ENCODE assay signal across 9 cellular contexts in the genomic region with DNA sequence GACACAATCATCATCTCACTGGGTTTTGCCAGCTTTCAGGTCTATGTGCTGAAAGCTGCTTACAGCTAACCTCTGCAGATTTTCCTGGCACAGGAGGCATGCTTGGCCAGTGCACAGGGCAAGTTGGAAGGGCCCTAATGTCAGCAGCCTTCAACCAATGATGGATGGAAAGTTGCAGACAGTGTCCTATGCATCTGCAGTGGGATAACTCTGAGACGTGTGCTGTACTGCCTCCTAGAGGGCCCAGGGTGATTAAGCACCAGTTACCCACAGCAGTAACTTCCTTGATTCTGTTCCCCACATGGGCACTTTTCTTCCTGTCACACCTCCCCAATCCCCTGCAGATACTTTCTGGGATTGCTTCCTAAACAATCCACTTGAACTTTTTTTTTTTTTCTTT. TPM values are rescaled to one million over a fixed set of nuclear protein-coding genes. Genes with fewer than 3 reads are reported as not detected.
DNase-seq lines count a peak whose midpoint lies in the region; ATAC-seq, FAIRE-seq and TF ChIP-seq lines count a peak whose summit lies in the region.
"Had no signal": no experiment of that assay in that cellular context is flagged by ENCODE, and none has a peak within 500 bp of the region (broad histone marks: within the 10 kb centered on the region; RNA-seq: fewer than 3 reads in every experiment).

No MANE protein-coding gene starts in this region.

- no peak overlapping the region for H2BK5ac ChIP-seq in H1 (ENCODE audit: low read depth, low read length)

- H2BK20ac ChIP-seq in H1 (ENCODE audit: low read length), result no peak overlapping the region

- no peak overlapping the region for H2AFZ ChIP-seq in H1 (ENCODE audit: low read length)

- H3K36me3 Mint-ChIP-seq in CD14-positive monocyte, result no peaks in the 10 kb centered on the region
- no peaks in the 10 kb centered on the region for H3K36me3 Mint-ChIP-seq in stimulated activated naive B cell treated with anti-CD40 and anti-IgM and Interleukin-4, amounts not matched to agents 10 μg/mL and 1 μg/mL and 100 μg/mL, for 72 hours

- no peak overlapping the region for H2BK12ac ChIP-seq in H1 (ENCODE audit: low read depth, low read length)

- TF ChIP-seq POLR2A in NB4 (IDR thresholded peaks at IDR 0.05; ENCODE audit: extremely low read depth, insufficient read length) (no peak), H1 (IDR thresholded peaks at IDR 0.05; ENCODE audit: control extremely low read depth in 1 of 2, low read depth in 2 of 2, low read length in 2 of 2) (no peak)

- H2BK15ac ChIP-seq in H1 (ENCODE audit: low read length), result no peak overlapping the region

- no peak overlapping the region for H3K4me3 Mint-ChIP-seq in CD14-positive monocyte
- no peak overlapping the region for H3K4me3 Mint-ChIP-seq in stimulated activated naive B cell treated with anti-CD40 and anti-IgM and Interleukin-4, amounts not matched to agents 10 μg/mL and 1 μg/mL and 100 μg/mL, for 72 hours

- H3K4me2 ChIP-seq in H1 (ENCODE audit: insufficient read depth in 1 of 2, low read depth in 2 of 2, low read length in 2 of 2), result no peak overlapping the region

- intact Hi-C loops in CD14-positive monocyte (cut with micrococcal nuclease), result no loop called here

- POLR2A ChIA-PET in H1 (lab: Charles Lee; ENCODE audit: partially characterized antibody), result no interaction called here

- no peak overlapping the region for H2BK120ac ChIP-seq in H1 (replicated peaks; ENCODE audit: low read depth, low read length)

- no peak overlapping the region for H3K27ac ChIP-seq in H1 (ENCODE audit: low read depth, low read length)
- H3K27ac ChIP-seq: heart right ventricle had no signal

- peaks cover 13% of the 10 kb centered on the region; the same call in 1 of the 2 replicates for H3K23me2 ChIP-seq in H1 (ENCODE audit: low read depth, low read length)

- peaks cover 8 to 21% (median 13%) of the 10 kb centered on the region in 4 experiments; a peak in 5 of 8 replicates for H3K36me3 ChIP-seq in H1 (ENCODE audit: control insufficient read depth in 2 of 4, insufficient read depth in 4 of 4, low read length in 3 of 4)
- H3K36me3 ChIP-seq: heart right ventricle had no signal

- ATAC-seq in stimulated activated naive B cell treated with anti-CD40 and anti-IgM and Interleukin-4, amounts not matched to agents 10 μg/mL and 1 μg/mL and 100 μg/mL, for 72 hours (replicated peaks), result peak; percentile 94 to 97

- H4K20me1 ChIP-seq in H1 (replicated peaks in 1 of 2; ENCODE audit: control insufficient read depth in 1 of 2, insufficient read depth in 2 of 2, low read length in 2 of 2), result peaks cover 0 to 1% of the 10 kb centered on the region in 2 experiments

- no peak overlapping the region for H4K5ac ChIP-seq in H1 (ENCODE audit: insufficient read length, low read depth, low read length)

- no peak for TF ChIP-seq EP300 in H1 (IDR thresholded peaks at IDR 0.05; ENCODE audit: borderline replicate concordance in 1 of 2, low read depth in 2 of 2, low read length in 2 of 2)

- no peak overlapping the region for H3K4ac ChIP-seq in H1 (replicated peaks; ENCODE audit: insufficient read length, low read depth, low read length)

- WGBS in H1 (ENCODE audit: extremely low coverage in 1 of 2, insufficient coverage in 1 of 2, insufficient read length in 1 of 2, insufficient replicate concordance in 2 of 2, low coverage in 1 of 2, low lambda C conversion rate in 2 of 2, missing lambda C conversion rate in 1 of 2), 2 experiments, result 21% methylated on average over 1 of the region's 1 CpG; no CpG with 5 or more reads in 1 of the 2 experiments

- peak; percentile 67 to 82 for TF ChIP-seq RAD21 in H1 (IDR thresholded peaks at IDR 0.05 in 1 of 2, conservative IDR thresholded peaks at IDR 0.05 in 1 of 2; ENCODE audit: low read depth in 2 of 2, low read length in 2 of 2)

- peaks cover 1% of the 10 kb centered on the region for H3K4me1 Mint-ChIP-seq in CD14-positive monocyte
- peaks cover 5 to 6% of the 10 kb centered on the region in 2 donors for H3K4me1 Mint-ChIP-seq in stimulated activated naive B cell treated with anti-CD40 and anti-IgM and Interleukin-4, amounts not matched to agents 10 μg/mL and 1 μg/mL and 100 μg/mL, for 72 hours

- peaks cover 0 to 2% (median 0%) of the 10 kb centered on the region in 7 donors for H3K9me3 Mint-ChIP-seq in CD14-positive monocyte
- H3K9me3 Mint-ChIP-seq in stimulated activated naive B cell treated with anti-CD40 and anti-IgM and Interleukin-4, amounts not matched to agents 10 μg/mL and 1 μg/mL and 100 μg/mL, for 72 hours, result no peaks in the 10 kb centered on the region

- H3K79me1 ChIP-seq in H1 (ENCODE audit: low read depth, low read length), result no peaks in the 10 kb centered on the region

- CTCF ChIA-PET in H1 (lab: Charles Lee; ENCODE audit: partially characterized antibody), result interaction anchor here (0.7 to 4.4 kb wide), 13 partner anchors 14 to 563 kb away, joined by 3 to 48 read pairs (median 4); no protein-coding TSS in a partner anchor

- no peak overlapping the region for H2AK5ac ChIP-seq in H1 (ENCODE audit: low read depth, low read length)

- DNase-seq in CD14-positive monocyte (ENCODE audit: low spot score) (no peak), GM19238 (ENCODE audit: insufficient read length, low spot score) (peak; percentile 37), NB4 (ENCODE audit: low read depth) (peak; percentile 62), H1 (ENCODE audit: low read depth in 1 of 2, low spot score in 2 of 2) (no peak), SHP77 (lab: John Stamatoyannopoulos, UW) (no peak), NCI-H1105 (lab: John Stamatoyannopoulos, UW) (no peak), NK-92 (lab: John Stamatoyannopoulos, UW; ENCODE audit: unreplicated experiment) (no peak)
- DNase-seq in stimulated activated naive B cell treated with anti-CD40 and anti-IgM and Interleukin-4, amounts not matched to agents 10 μg/mL and 1 μg/mL and 100 μg/mL, for 72 hours, result no peak
- DNase-seq: heart right ventricle had no signal

- no peak overlapping the region for H3K9ac ChIP-seq in H1 (replicated peaks in 1 of 4; ENCODE audit: extremely low read depth in 1 of 4, low read depth in 3 of 4, low read length in 3 of 4)

- no peaks in the 10 kb centered on the region for H3K4me1 ChIP-seq in H1 (replicated peaks in 1 of 4; ENCODE audit: control insufficient read depth in 3 of 4, insufficient read depth in 4 of 4, low read length in 3 of 4)
- H3K4me1 ChIP-seq: heart right ventricle had no signal

- H4K8ac ChIP-seq in H1 (ENCODE audit: extremely low read depth, insufficient read depth, low read length), result no peak overlapping the region

- no peaks in the 10 kb centered on the region for H3K79me2 ChIP-seq in H1 (ENCODE audit: control insufficient read depth in 1 of 2, insufficient read depth in 2 of 2, low read length in 2 of 2)

- no peak overlapping the region for H3K18ac ChIP-seq in H1 (ENCODE audit: extremely low read depth, low read length)

- no peak overlapping the region for H3K4me3 ChIP-seq in NB4 (ENCODE audit: low read depth, low read length)
- no peak overlapping the region for H3K4me3 ChIP-seq in H1 (ENCODE audit: extremely low read depth in 1 of 4, insufficient read depth in 2 of 4, low read depth in 3 of 4, low read length in 4 of 4)
- H3K4me3 ChIP-seq: heart right ventricle had no signal

- H3K56ac ChIP-seq in H1 (replicated peaks; ENCODE audit: insufficient read length, low read depth, low read length), result no peak overlapping the region

- H3K27ac Mint-ChIP-seq in CD14-positive monocyte, result peak overlapping the region in 2 of 7 donors; percentile 10 to 54
- no peak overlapping the region for H3K27ac Mint-ChIP-seq in stimulated activated naive B cell treated with anti-CD40 and anti-IgM and Interleukin-4, amounts not matched to agents 10 μg/mL and 1 μg/mL and 100 μg/mL, for 72 hours

- H3K23ac ChIP-seq in H1 (ENCODE audit: insufficient read length), result no peak overlapping the region

- TF ChIP-seq CTCF in CD14-positive monocyte (IDR thresholded peaks at IDR 0.05) (peak; percentile 71), NB4 (IDR thresholded peaks at IDR 0.05; ENCODE audit: low read depth, low read length) (peak; percentile 78), H1 (IDR thresholded peaks at IDR 0.05; ENCODE audit: control extremely low read depth in 1 of 3, insufficient read depth in 1 of 3, low read depth in 1 of 3, low read length in 3 of 3) (peak; percentile 69 to 94 (median 78))

- peaks cover 3% of the 10 kb centered on the region in 3 donors for H3K27me3 Mint-ChIP-seq in CD14-positive monocyte (ENCODE audit: low read depth in 3 of 3)
- peaks cover 4 to 5% of the 10 kb centered on the region in 2 donors for H3K27me3 Mint-ChIP-seq in stimulated activated naive B cell treated with anti-CD40 and anti-IgM and Interleukin-4, amounts not matched to agents 10 μg/mL and 1 μg/mL and 100 μg/mL, for 72 hours

- FAIRE-seq in H1 (lab: Jason Lieb, UNC), result peak; percentile 72

- no peaks in the 10 kb centered on the region for H3K27me3 ChIP-seq in H1 (replicated peaks in 1 of 4; ENCODE audit: control insufficient read depth in 3 of 4, extremely low read depth in 1 of 4, insufficient read depth in 3 of 4, low read length in 3 of 4)

- H3K9me3 ChIP-seq in H1 (ENCODE audit: insufficient read depth in 2 of 2, low read depth in 1 of 2, low read length in 1 of 2), result no peaks in the 10 kb centered on the region; a peak in 1 of 4 replicates
- H3K9me3 ChIP-seq: heart right ventricle had no signal

- H3K14ac ChIP-seq in H1 (ENCODE audit: insufficient read length), result no peak overlapping the region

- H4K91ac ChIP-seq in H1 (replicated peaks; ENCODE audit: insufficient read length, low read length), result no peak overlapping the region

RNA-seq across cellular contexts. Expression of a gene that starts 38.6 kb away (rescaled TPM):
- polyA plus RNA-seq in CD14-positive monocyte, result not detected
- 11.4 TPM in 2 replicates for total RNA-seq in H1 (2021; fragmentation: NEBNext Ultra II Directional; extraction: Animal tissue kit (Norgen Biotek cat#: 25700))
- polyA plus RNA-seq in H1 (2011; rRNA removed), result 11.0 and 15.1 TPM in 2 replicates
- polyA plus RNA-seq in H1 (2011; cell fraction: cytosol; rRNA removed), result 12.3 TPM
- 18.8 TPM for polyA plus RNA-seq in H1 (2011; cell fraction: nucleus; rRNA removed)
- polyA plus RNA-seq in H1 (2012, experiment 1 of 2), result 10.3 to 14.9 TPM (median 13.8 TPM) in 4 replicates
- 12.0 TPM for polyA plus RNA-seq in H1 (2012, experiment 2 of 2)
- polyA plus RNA-seq in H1 (2013, experiment 1 of 2), result 7.0 TPM
- 6.3 TPM for polyA plus RNA-seq in H1 (2013, experiment 2 of 2)
- polyA minus RNA-seq in H1 (2011; rRNA and poly(A)+ RNA removed), result 5.6 and 11.5 TPM in 2 replicates
- 7.4 TPM for polyA minus RNA-seq in H1 (2011; cell fraction: cytosol; rRNA and poly(A)+ RNA removed)
- 5.3 TPM for polyA minus RNA-seq in H1 (2011; cell fraction: nucleus; rRNA and poly(A)+ RNA removed)
- total RNA-seq: heart right ventricle had no signal
- polyA plus RNA-seq: heart right ventricle had no signal

RNA-seq across cellular contexts. Expression of a gene that starts 50.2 kb away (rescaled TPM):
- polyA plus RNA-seq in CD14-positive monocyte (10 to 100 TPM in 1 of 2 donors, 1 to 10 TPM in 1; 2.5 to 13.4 TPM), H1 (2011; rRNA removed) (13.7 and 27.7 TPM in 2 replicates)
- 56.3 and 59.0 TPM in 2 replicates for total RNA-seq in H1 (2021; fragmentation: NEBNext Ultra II Directional; extraction: Animal tissue kit (Norgen Biotek cat#: 25700))
- polyA plus RNA-seq in H1 (2011; cell fraction: cytosol; rRNA removed), result 26.3 TPM
- polyA plus RNA-seq in H1 (2011; cell fraction: nucleus; rRNA removed), result 10.6 TPM
- polyA plus RNA-seq in H1 (2012, experiment 1 of 2), result 41.6 to 71.7 TPM (median 46.4 TPM) in 4 replicates
- 8.8 TPM for polyA plus RNA-seq in H1 (2012, experiment 2 of 2)
- 34.4 TPM for polyA plus RNA-seq in H1 (2013, experiment 1 of 2)
- 35.2 TPM for polyA plus RNA-seq in H1 (2013, experiment 2 of 2)
- 29.0 and 31.2 TPM in 2 replicates for polyA minus RNA-seq in H1 (2011; rRNA and poly(A)+ RNA removed)
- polyA minus RNA-seq in H1 (2011; cell fraction: cytosol; rRNA and poly(A)+ RNA removed), result 36.3 TPM
- 31.8 TPM for polyA minus RNA-seq in H1 (2011; cell fraction: nucleus; rRNA and poly(A)+ RNA removed)

RNA-seq across cellular contexts. Expression of a gene that starts 50.5 kb away (rescaled TPM):
- polyA plus RNA-seq in CD14-positive monocyte (10 to 100 TPM; 55.6 to 66.1 TPM), H1 (2011; rRNA removed) (140 and 155 TPM in 2 replicates)
- total RNA-seq in H1 (2021; fragmentation: NEBNext Ultra II Directional; extraction: Animal tissue kit (Norgen Biotek cat#: 25700)), result 181 and 194 TPM in 2 replicates
- 179 TPM for polyA plus RNA-seq in H1 (2011; cell fraction: cytosol; rRNA removed)
- polyA plus RNA-seq in H1 (2011; cell fraction: nucleus; rRNA removed), result 236 TPM
- polyA plus RNA-seq in H1 (2012, experiment 1 of 2), result 129 to 235 TPM (median 148 TPM) in 4 replicates
- 34.5 TPM for polyA plus RNA-seq in H1 (2012, experiment 2 of 2)
- polyA plus RNA-seq in H1 (2013, experiment 1 of 2), result 213 TPM
- 198 TPM for polyA plus RNA-seq in H1 (2013, experiment 2 of 2)
- polyA minus RNA-seq in H1 (2011; rRNA and poly(A)+ RNA removed), result 163 and 196 TPM in 2 replicates
- 156 TPM for polyA minus RNA-seq in H1 (2011; cell fraction: cytosol; rRNA and poly(A)+ RNA removed)
- 471 TPM for polyA minus RNA-seq in H1 (2011; cell fraction: nucleus; rRNA and poly(A)+ RNA removed)

Comparison
In these comparisons a context has a peak if more than half of its experiments do, and no peak if none do; other contexts are left out.
1. DNase-seq: peak in GM19238 (single experiment) and NB4 (single experiment); none in CD14-positive monocyte (single experiment), H1 (0 of 2), stimulated activated naive B cell treated with anti-CD40 and anti-IgM and Interleukin-4, amounts not matched to agents 10 μg/mL and 1 μg/mL and 100 μg/mL, for 72 hours (single experiment), SHP77 (0 of 2), NCI-H1105 (single experiment) and NK-92 (single experiment).
2. RNA of a gene that starts 38.6 kb away (polyA plus RNA-seq): 6.3 to 18.8 TPM in H1; not detected in CD14-positive monocyte; every median in the first group is over 4 times any median in the second.
3. Peak in every context shown above with its lines, with median percentiles within 50 percentile points of each other: CTCF ChIP-seq.